ENCODE assay signal across 30 cellular contexts in the genomic region with DNA sequence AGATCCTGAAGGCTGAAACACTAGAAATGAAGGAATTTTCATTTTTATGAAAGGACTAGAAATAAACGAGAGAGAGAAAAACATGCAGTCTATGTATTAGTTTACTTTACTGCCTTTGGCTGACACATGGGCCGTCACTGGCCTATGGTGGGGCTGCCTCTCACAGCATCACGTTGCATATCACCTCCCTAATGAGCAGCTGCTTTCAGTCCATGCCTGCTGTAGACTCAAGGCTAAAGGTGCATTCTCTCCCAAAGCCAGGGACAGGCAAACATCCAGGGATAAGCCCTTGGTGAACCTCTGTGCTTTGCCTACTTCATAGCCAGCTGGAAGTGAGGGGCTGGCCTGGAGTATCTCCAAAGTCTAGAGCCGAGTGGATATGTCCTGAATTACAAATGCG.
"Had no signal": no experiment of that assay in that cellular context is flagged by ENCODE, and none has a peak within 500 bp of the region (broad histone marks: within the 10 kb centered on the region; RNA-seq: fewer than 3 reads in every experiment).

No MANE protein-coding gene starts in this region.

- H3K27me3 ChIP-seq: ascending aorta, breast epithelium, cardiac muscle cell, colonic mucosa, foreskin keratinocyte, gastrocnemius medialis had no signal

- H3K4me3 Mint-ChIP-seq: activated CD4-positive, alpha-beta memory T cell treated with anti-CD3 and anti-CD28 coated beads, Interleukin-2, amount 10 ng/mL, durations not matched to agents 7 days and 5 days; activated CD4-positive, alpha-beta T cell treated with anti-CD3 and anti-CD28 coated beads, Interleukin-2, amount 10 ng/mL, durations not matched to agents 7 days and 5 days; activated naive CD4-positive, alpha-beta T cell treated with anti-CD3 and anti-CD28 coated beads, Interleukin-2, amount 10 ng/mL, durations not matched to agents 7 days and 5 days; activated naive CD8-positive, alpha-beta T cell treated with anti-CD3 and anti-CD28 coated beads, Interleukin-2, amount 10 ng/mL, durations not matched to agents 7 days and 5 days; activated T-cell treated with anti-CD3 and anti-CD28 coated beads, Interleukin-2, amount 50 U/mL, for 24 hours; activated T-cell treated with anti-CD3 and anti-CD28 coated beads, Interleukin-2, amount 50 U/mL, for 72 hours; brain; endodermal cell; T-helper 1 cell treated with Interleukin-12 subunit alpha and Interleukin-12 subunit beta and Interleukin-4 antibody, amounts not matched to agents 30 μg/mL and 1 μg/mL, for 36 hours; T-helper 2 cell treated with Interferon-gamma antibody and Interleukin-4, amounts not matched to agents 5 μg/mL and 100 μg/mL, for 36 hours had no signal

- H3K4me1 Mint-ChIP-seq: activated CD4-positive, alpha-beta memory T cell treated with anti-CD3 and anti-CD28 coated beads, Interleukin-2, amount 10 ng/mL, durations not matched to agents 7 days and 5 days; activated CD4-positive, alpha-beta T cell treated with anti-CD3 and anti-CD28 coated beads, Interleukin-2, amount 10 ng/mL, durations not matched to agents 7 days and 5 days; activated naive CD4-positive, alpha-beta T cell treated with anti-CD3 and anti-CD28 coated beads, Interleukin-2, amount 10 ng/mL, durations not matched to agents 7 days and 5 days; activated naive CD8-positive, alpha-beta T cell treated with anti-CD3 and anti-CD28 coated beads, Interleukin-2, amount 10 ng/mL, durations not matched to agents 7 days and 5 days; brain; endodermal cell had no signal

- H3K4me3 ChIP-seq: ascending aorta, breast epithelium, cardiac muscle cell, colonic mucosa, gastrocnemius medialis had no signal

- H3K27ac ChIP-seq: ascending aorta, breast epithelium, cardiac muscle cell, colonic mucosa, foreskin keratinocyte, gastrocnemius medialis had no signal

- H3K9me3 Mint-ChIP-seq: activated CD4-positive, alpha-beta memory T cell treated with anti-CD3 and anti-CD28 coated beads, Interleukin-2, amount 10 ng/mL, durations not matched to agents 7 days and 5 days; activated CD4-positive, alpha-beta T cell treated with anti-CD3 and anti-CD28 coated beads, Interleukin-2, amount 10 ng/mL, durations not matched to agents 7 days and 5 days; activated naive CD4-positive, alpha-beta T cell treated with anti-CD3 and anti-CD28 coated beads, Interleukin-2, amount 10 ng/mL, durations not matched to agents 7 days and 5 days; activated naive CD4-positive, alpha-beta T cell treated with anti-CD3 and anti-CD28 coated beads, Interleukin-2, amount 50 U/mL, for 72 hours; activated naive CD8-positive, alpha-beta T cell treated with anti-CD3 and anti-CD28 coated beads, Interleukin-2, amount 10 ng/mL, durations not matched to agents 7 days and 5 days; endodermal cell; T-helper 1 cell treated with Interleukin-12 subunit alpha and Interleukin-12 subunit beta and Interleukin-4 antibody, amounts not matched to agents 30 μg/mL and 1 μg/mL, for 36 hours; T-helper 2 cell treated with Interferon-gamma antibody and Interleukin-4, amounts not matched to agents 5 μg/mL and 100 μg/mL, for 36 hours had no signal

- H3K4me1 ChIP-seq: ascending aorta, breast epithelium, colonic mucosa, foreskin keratinocyte, gastrocnemius medialis had no signal

- ATAC-seq: activated naive CD4-positive, alpha-beta T cell treated with anti-CD3 and anti-CD28 coated beads, Interleukin-2, amount 50 U/mL, for 72 hours; activated T-cell treated with anti-CD3 and anti-CD28 coated beads, Interleukin-2, amount 50 U/mL, for 72 hours; esophagus mucosa; foreskin keratinocyte; gastrocnemius medialis had no signal

- DNase-seq: activated CD4-positive, alpha-beta memory T cell treated with anti-CD3 and anti-CD28 coated beads, Interleukin-2, amount 10 ng/mL, durations not matched to agents 7 days and 5 days; activated CD4-positive, alpha-beta T cell treated with anti-CD3 and anti-CD28 coated beads for 1 hour; activated CD4-positive, alpha-beta T cell treated with anti-CD3 and anti-CD28 coated beads for 4 hours; activated CD4-positive, alpha-beta T cell treated with anti-CD3 and anti-CD28 coated beads, Interleukin-2, amount 10 ng/mL, durations not matched to agents 7 days and 5 days; activated CD4-positive, alpha-beta T cell treated with anti-CD3 and anti-CD28 coated beads, Interleukin-2, amount 50 U/mL, for 4 hours; activated CD4-positive, CD25-positive, alpha-beta regulatory T cell; activated CD8-positive, alpha-beta memory T cell treated with anti-CD3 and anti-CD28 coated beads, Interleukin-2, amount 50 U/mL, for 48 hours; activated gamma-delta T cell; activated naive CD4-positive, alpha-beta T cell; activated naive CD4-positive, alpha-beta T cell treated with anti-CD3 and anti-CD28 coated beads, Interleukin-2, amount 10 ng/mL, durations not matched to agents 7 days and 5 days; activated naive CD8-positive, alpha-beta T cell treated with anti-CD3 and anti-CD28 coated beads, Interleukin-2, amount 10 ng/mL, durations not matched to agents 7 days and 5 days; activated T-cell treated with anti-CD3 and anti-CD28 coated beads for 4 hours; activated T-cell treated with anti-CD3 and anti-CD28 coated beads, Interleukin-2, amount 50 U/mL, for 24 hours; activated T-cell treated with anti-CD3 and anti-CD28 coated beads, Interleukin-2, amount 50 U/mL, for 72 hours; central memory CD4-positive, alpha-beta T cell; cerebellar nuclear complex; colonic mucosa; effector CD8-positive, alpha-beta T cell; endodermal cell; foreskin keratinocyte; gastrocnemius medialis; T1000 had no signal

- H3K27me3 Mint-ChIP-seq: activated CD4-positive, alpha-beta memory T cell treated with anti-CD3 and anti-CD28 coated beads, Interleukin-2, amount 10 ng/mL, durations not matched to agents 7 days and 5 days; activated CD4-positive, alpha-beta T cell treated with anti-CD3 and anti-CD28 coated beads, Interleukin-2, amount 10 ng/mL, durations not matched to agents 7 days and 5 days; activated naive CD4-positive, alpha-beta T cell treated with anti-CD3 and anti-CD28 coated beads, Interleukin-2, amount 10 ng/mL, durations not matched to agents 7 days and 5 days; activated T-cell treated with anti-CD3 and anti-CD28 coated beads, Interleukin-2, amount 50 U/mL, for 24 hours had no signal

- H3K36me3 ChIP-seq: ascending aorta, breast epithelium, cardiac muscle cell, colonic mucosa, gastrocnemius medialis had no signal

- H3K27ac Mint-ChIP-seq: activated CD4-positive, alpha-beta memory T cell treated with anti-CD3 and anti-CD28 coated beads, Interleukin-2, amount 10 ng/mL, durations not matched to agents 7 days and 5 days; activated CD4-positive, alpha-beta T cell treated with anti-CD3 and anti-CD28 coated beads, Interleukin-2, amount 10 ng/mL, durations not matched to agents 7 days and 5 days; activated naive CD4-positive, alpha-beta T cell treated with anti-CD3 and anti-CD28 coated beads, Interleukin-2, amount 10 ng/mL, durations not matched to agents 7 days and 5 days; activated naive CD4-positive, alpha-beta T cell treated with anti-CD3 and anti-CD28 coated beads, Interleukin-2, amount 50 U/mL, for 72 hours; activated naive CD8-positive, alpha-beta T cell treated with anti-CD3 and anti-CD28 coated beads, Interleukin-2, amount 10 ng/mL, durations not matched to agents 7 days and 5 days; activated T-cell treated with anti-CD3 and anti-CD28 coated beads, Interleukin-2, amount 50 U/mL, for 24 hours; activated T-cell treated with anti-CD3 and anti-CD28 coated beads, Interleukin-2, amount 50 U/mL, for 72 hours; endodermal cell; T-helper 1 cell treated with Interleukin-12 subunit alpha and Interleukin-12 subunit beta and Interleukin-4 antibody, amounts not matched to agents 30 μg/mL and 1 μg/mL, for 36 hours; T-helper 2 cell treated with Interferon-gamma antibody and Interleukin-4, amounts not matched to agents 5 μg/mL and 100 μg/mL, for 36 hours had no signal

- H3K9me3 ChIP-seq: ascending aorta, breast epithelium, colonic mucosa, gastrocnemius medialis had no signal

- H3K36me3 Mint-ChIP-seq: activated naive CD4-positive, alpha-beta T cell treated with anti-CD3 and anti-CD28 coated beads, Interleukin-2, amount 10 ng/mL, durations not matched to agents 7 days and 5 days; activated naive CD4-positive, alpha-beta T cell treated with anti-CD3 and anti-CD28 coated beads, Interleukin-2, amount 50 U/mL, for 72 hours; activated naive CD8-positive, alpha-beta T cell treated with anti-CD3 and anti-CD28 coated beads, Interleukin-2, amount 10 ng/mL, durations not matched to agents 7 days and 5 days; brain had no signal
